In the genomic region with DNA sequence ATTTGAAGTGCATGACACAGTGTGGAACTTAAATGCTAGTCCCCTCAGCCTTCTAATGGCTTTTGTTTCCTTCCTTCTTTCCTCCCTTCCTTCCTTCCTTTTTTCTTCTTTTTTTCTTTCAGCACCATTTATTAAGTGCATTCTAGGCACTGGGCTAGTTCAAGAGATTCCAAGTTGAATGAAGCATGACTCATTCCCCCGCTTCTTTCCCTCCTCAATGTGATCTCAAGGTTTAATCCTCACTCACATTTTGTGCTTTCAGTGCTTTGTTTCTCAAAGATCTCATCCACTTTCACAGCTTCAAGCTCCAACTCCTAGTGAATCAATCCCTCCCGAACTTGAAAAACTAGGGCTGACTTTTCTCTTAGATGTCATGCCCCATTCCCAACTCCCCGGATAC, we compare ENCODE assay signal across 19 cellular contexts.
DNase-seq lines count a peak whose midpoint lies in the region; ATAC-seq, FAIRE-seq and TF ChIP-seq lines count a peak whose summit lies in the region.
"Had no signal": no experiment of that assay in that cellular context is flagged by ENCODE, and none has a peak within 500 bp of the region (broad histone marks: within the 10 kb centered on the region; RNA-seq: fewer than 3 reads in every experiment).

No MANE protein-coding gene starts in this region.

- H2BK12ac ChIP-seq in H9 (ENCODE audit: insufficient read length, low read depth, low read length) = no peak overlapping the region
- no peak overlapping the region for H2BK12ac ChIP-seq in trophoblast cell (ENCODE audit: low read length)

- H4K91ac ChIP-seq in H9 (ENCODE audit: insufficient read length, low read depth, low read length) (no peak overlapping the region), trophoblast cell (ENCODE audit: low read depth, low read length) (no peak overlapping the region)

- no peaks in the 10 kb centered on the region; the same call in none of the 2 replicates for H3K4me1 ChIP-seq in H9 (ENCODE audit: insufficient read depth, low read length)
- no peaks in the 10 kb centered on the region for H3K4me1 ChIP-seq in trophoblast cell (ENCODE audit: control insufficient read depth in 1 of 2, insufficient read depth in 2 of 2, low read length in 2 of 2)
- H3K4me1 ChIP-seq: colonic mucosa, left lung had no signal

- TF ChIP-seq CTCF in H9 (conservative IDR thresholded peaks at IDR 0.05) (no peak), brain microvascular endothelial cell (IDR thresholded peaks at IDR 0.05; ENCODE audit: low read depth, low read length, missing control alignments) (no peak), progenitor cell of endocrine pancreas (IDR thresholded peaks at IDR 0.05; ENCODE audit: unreplicated experiment) (no peak)

- TF ChIP-seq POLR2A in GM12892 (IDR thresholded peaks at IDR 0.05; ENCODE audit: low read depth, low read length) = no peak

- H3K27me3 ChIP-seq in H9 (ENCODE audit: insufficient read depth, low read length) (no peaks in the 10 kb centered on the region), brain microvascular endothelial cell (replicated peaks) (no peaks in the 10 kb centered on the region), trophoblast cell (ENCODE audit: insufficient read depth, low read length) (no peaks in the 10 kb centered on the region)
- H3K27me3 ChIP-seq: colonic mucosa, gastroesophageal sphincter, left lung, MG63 had no signal

- no peak for ATAC-seq in GM19395 (IDR thresholded peaks at IDR 0.05; ENCODE audit: unreplicated experiment)
- ATAC-seq: gastroesophageal sphincter, left lung had no signal

- H3K4me3 ChIP-seq in brain microvascular endothelial cell (ENCODE audit: low read depth, low read length) = no peak overlapping the region
- H3K4me3 ChIP-seq in trophoblast cell (ENCODE audit: low read depth, low read length) = no peak overlapping the region
- H3K4me3 ChIP-seq: colonic mucosa, gastroesophageal sphincter, left lung, MG63 had no signal

- H3K18ac ChIP-seq in H9 (ENCODE audit: insufficient read length, low read depth, low read length) (no peak overlapping the region), trophoblast cell (ENCODE audit: low read length) (no peak overlapping the region)

- no peak overlapping the region for H2BK20ac ChIP-seq in H9 (ENCODE audit: low read depth, low read length, poor library complexity, severe bottlenecking)

- H2BK5ac ChIP-seq in H9 (ENCODE audit: insufficient read length, low read length) (no peak overlapping the region), trophoblast cell (ENCODE audit: low read depth, low read length, poor library complexity) (no peak overlapping the region)

- DNase-seq in H9 (no peak), brain microvascular endothelial cell (peak; percentile 9), kidney glomerular epithelial cell (lab: John Stamatoyannopoulos, UW) (peak; percentile 16), urothelium cell line (ENCODE audit: low spot score) (no peak), GM12892 (ENCODE audit: insufficient read length) (no peak), progenitor cell of endocrine pancreas (ENCODE audit: low spot score, unreplicated experiment) (no peak), trophoblast cell (no peak)
- DNase-seq: activated CD4-positive, alpha-beta T cell treated with anti-CD3 and anti-CD28 coated beads, Interleukin-2, amount 10 ng/mL, durations not matched to agents 24 days and 14 days; activated CD8-positive, alpha-beta memory T cell treated with anti-CD3 and anti-CD28 coated beads, Interleukin-2, amount 50 U/mL, for 48 hours; activated effector memory CD4-positive, alpha-beta T cell treated with anti-CD3 and anti-CD28 coated beads, Interleukin-2, amount 50 U/mL, for 16 hours; amniotic stem cell; colonic mucosa; DMS53; left lung; MG63; NCI-H1694 treated with DMSO at 0.1 percent for 48 hours; stimulated activated CD4-positive, alpha-beta T cell treated with anti-CD3 and anti-CD28 coated beads, Interleukin-2, amount 100 ng/mL, for 48 hours had no signal

- H3K79me1 ChIP-seq in H9 (ENCODE audit: insufficient read depth, low read depth, low read length, poor library complexity, severe bottlenecking) (no peaks in the 10 kb centered on the region), trophoblast cell (ENCODE audit: low read length) (no peaks in the 10 kb centered on the region)

- H2BK120ac ChIP-seq in H9 (ENCODE audit: low read depth, low read length, poor library complexity, severe bottlenecking) = no peak overlapping the region
- H2BK120ac ChIP-seq in trophoblast cell (ENCODE audit: insufficient read depth, low read length, poor library complexity) = no peak overlapping the region

- no CpG with 5 or more reads among the region's 3 CpGs for WGBS in H9 (ENCODE audit: extremely low coverage, insufficient read length, low lambda C conversion rate)
- no CpG with 5 or more reads among the region's 3 CpGs for WGBS in trophoblast cell (ENCODE audit: extremely low coverage, insufficient coverage, insufficient read length)

- H3K23me2 ChIP-seq in H9 (ENCODE audit: insufficient read length, low read depth, low read length, poor library complexity, severe bottlenecking) = no peaks in the 10 kb centered on the region

- H3K4me1 Mint-ChIP-seq in H9 (peaks cover 23 to 25% of the 10 kb centered on the region in 2 experiments), progenitor cell of endocrine pancreas (ENCODE audit: low read depth) (no peaks in the 10 kb centered on the region)

- H3K36me3 ChIP-seq in brain microvascular endothelial cell (replicated peaks) = no peaks in the 10 kb centered on the region
- no peaks in the 10 kb centered on the region for H3K36me3 ChIP-seq in trophoblast cell (ENCODE audit: control insufficient read depth in 1 of 2, insufficient read depth in 2 of 2, low read length in 2 of 2)
- H3K36me3 ChIP-seq: colonic mucosa, gastroesophageal sphincter, left lung, MG63 had no signal

- no peak overlapping the region for H2AFZ ChIP-seq in H9 (ENCODE audit: low read length)
- H2AFZ ChIP-seq in trophoblast cell (ENCODE audit: insufficient read depth, low read length, poor library complexity) = no peak overlapping the region

- in situ Hi-C loops in brain microvascular endothelial cell (cut with HindIII; ENCODE audit: low pct_ligation_motif_present, low sequenced_read_pairs) = no loop called here

- H4K20me1 ChIP-seq in H9 (ENCODE audit: control insufficient read depth, insufficient read depth, insufficient read length) = no peaks in the 10 kb centered on the region

- H2BK15ac ChIP-seq in H9 (ENCODE audit: low read depth, low read length) = no peak overlapping the region

- no peak overlapping the region for H3K9ac ChIP-seq in H9 (ENCODE audit: extremely low read depth, insufficient read length, low read length)
- H3K9ac ChIP-seq in trophoblast cell (ENCODE audit: low read length) = no peak overlapping the region

- H4K5ac ChIP-seq in H9 (ENCODE audit: insufficient read length, low read depth, low read length) = no peak overlapping the region

- H3K56ac ChIP-seq in H9 (ENCODE audit: insufficient read length, low read depth, low read length) = no peak overlapping the region

- H3K27ac ChIP-seq in H9 (ENCODE audit: insufficient read length, low read depth, low read length) (no peak overlapping the region), brain microvascular endothelial cell (no peak overlapping the region), trophoblast cell (ENCODE audit: low read depth, low read length) (no peak overlapping the region)
- H3K27ac ChIP-seq: colonic mucosa, gastroesophageal sphincter, left lung had no signal

- H3K23ac ChIP-seq in H9 (ENCODE audit: insufficient read length, low read depth, low read length) = no peak overlapping the region
- H3K23ac ChIP-seq in trophoblast cell (ENCODE audit: low read length) = no peak overlapping the region

- no peak overlapping the region for H4K12ac ChIP-seq in trophoblast cell (ENCODE audit: low read depth, low read length)

- H3K9me3 ChIP-seq in H9 (ENCODE audit: control insufficient read depth, low read depth, low read length) (no peaks in the 10 kb centered on the region), trophoblast cell (ENCODE audit: insufficient read depth, low read depth, low read length) (no peaks in the 10 kb centered on the region)
- H3K9me3 ChIP-seq: colonic mucosa, gastroesophageal sphincter, left lung, MG63 had no signal

- H3K4ac ChIP-seq in H9 (ENCODE audit: low read depth, low read length) = no peak overlapping the region
- no peak overlapping the region for H3K4ac ChIP-seq in trophoblast cell (ENCODE audit: low read depth, low read length)

- H3K9me3 Mint-ChIP-seq in H9 = no peaks in the 10 kb centered on the region; a peak in 1 of 5 replicates
- no peaks in the 10 kb centered on the region for H3K9me3 Mint-ChIP-seq in progenitor cell of endocrine pancreas (ENCODE audit: low read depth)

- H3K27me3 Mint-ChIP-seq in H9 (ENCODE audit: low read depth) (peaks cover 3% of the 10 kb centered on the region), progenitor cell of endocrine pancreas (peaks cover 16% of the 10 kb centered on the region)
- H3K27me3 Mint-ChIP-seq: activated CD4-positive, alpha-beta T cell treated with anti-CD3 and anti-CD28 coated beads, Interleukin-2, amount 10 ng/mL, durations not matched to agents 24 days and 14 days had no signal

- FAIRE-seq in urothelium cell line (lab: Jason Lieb, UNC) (peak; percentile 59), GM12892 (lab: Jason Lieb, UNC) (no peak)

- H3K14ac ChIP-seq in H9 (ENCODE audit: insufficient read depth, low read length) = no peak overlapping the region
- H3K14ac ChIP-seq in trophoblast cell (ENCODE audit: low read length) = no peak overlapping the region

- H4K8ac ChIP-seq in H9 (replicated peaks; ENCODE audit: insufficient read length, low read depth, low read length) (no peak overlapping the region), trophoblast cell (ENCODE audit: low read depth, low read length) (no peak overlapping the region)

- H3K27ac Mint-ChIP-seq in H9 (peak overlapping the region in 2 of 3 experiments; percentile 21 to 54; a peak in 2 of 7 replicates), progenitor cell of endocrine pancreas (no peak overlapping the region)
- H3K27ac Mint-ChIP-seq: activated CD4-positive, alpha-beta T cell treated with anti-CD3 and anti-CD28 coated beads, Interleukin-2, amount 10 ng/mL, durations not matched to agents 24 days and 14 days had no signal

- H3K4me2 ChIP-seq in H9 (ENCODE audit: insufficient read depth, insufficient read length, low read length) (no peak overlapping the region), trophoblast cell (ENCODE audit: low read length) (no peak overlapping the region)

- H3K79me2 ChIP-seq in H9 (ENCODE audit: insufficient read depth, low read length) (no peaks in the 10 kb centered on the region), trophoblast cell (ENCODE audit: control insufficient read depth, insufficient read depth, low read length, poor library complexity) (no peaks in the 10 kb centered on the region)

- H3K4me3 Mint-ChIP-seq in H9 (no peak overlapping the region), progenitor cell of endocrine pancreas (ENCODE audit: low read depth) (no peak overlapping the region)
- H3K4me3 Mint-ChIP-seq: activated CD4-positive, alpha-beta T cell treated with anti-CD3 and anti-CD28 coated beads, Interleukin-2, amount 10 ng/mL, durations not matched to agents 24 days and 14 days had no signal

- H3K36me3 Mint-ChIP-seq in H9 (ENCODE audit: insufficient read depth in 1 of 3, low read depth in 3 of 3) (no peaks in the 10 kb centered on the region), progenitor cell of endocrine pancreas (ENCODE audit: insufficient read depth) (no peaks in the 10 kb centered on the region)

- H2AK5ac ChIP-seq in H9 (ENCODE audit: insufficient read length, low read length) (no peak overlapping the region), trophoblast cell (ENCODE audit: low read length) (no peak overlapping the region)

- H3T11ph ChIP-seq in H9 (ENCODE audit: low read length) = no peak overlapping the region

Comparison
In these comparisons a context has a peak if more than half of its experiments do, and no peak if none do; other contexts are left out.
1. DNase-seq: peak in brain microvascular endothelial cell (single experiment) and kidney glomerular epithelial cell (single experiment); none in H9 (single experiment), urothelium cell line (single experiment), GM12892 (single experiment), progenitor cell of endocrine pancreas (single experiment) and trophoblast cell (0 of 2).